In genomic region chr13:44259045-44260042, GRCh38 we compare ENCODE assay signal across 8 cellular contexts.
A peak's percentile ranks its signal among the peaks of the same experiment; 100 is the strongest.
DNase-seq lines count a peak whose midpoint lies in the region; ATAC-seq lines count a peak whose summit lies in the region.

No MANE protein-coding gene starts in this region.

- H3K23ac ChIP-seq in mesendoderm (ENCODE audit: low read length): peak overlapping the region; percentile 33

- no peak overlapping the region for H2BK120ac ChIP-seq in mesendoderm (ENCODE audit: low read depth, low read length)

- H3K4me2 ChIP-seq in mesendoderm (ENCODE audit: low read length): no peak overlapping the region

- no peak overlapping the region for H2BK5ac ChIP-seq in mesendoderm (ENCODE audit: low read length)

- H3K36me3 Mint-ChIP-seq in activated naive CD4-positive, alpha-beta T cell treated with anti-CD3 and anti-CD28 coated beads for 36 hours (ENCODE audit: low read depth): no peaks in the 10 kb centered on the region

- WGBS in mesendoderm (ENCODE audit: extremely low coverage, insufficient coverage, low lambda C conversion rate): no CpG with 5 or more reads among the region's 12 CpGs

- H3K27ac ChIP-seq in mesendoderm (ENCODE audit: low read depth, low read length): no peak overlapping the region

- H3K4me1 Mint-ChIP-seq in activated naive CD4-positive, alpha-beta T cell treated with anti-CD3 and anti-CD28 coated beads for 36 hours (ENCODE audit: low read depth): peaks cover 24% of the 10 kb centered on the region

- no peaks in the 10 kb centered on the region for H3K9me3 Mint-ChIP-seq in activated naive CD4-positive, alpha-beta T cell treated with anti-CD3 and anti-CD28 coated beads for 36 hours

- peak overlapping the region; percentile 62 for H3K4me3 Mint-ChIP-seq in activated naive CD4-positive, alpha-beta T cell treated with anti-CD3 and anti-CD28 coated beads for 36 hours

- peaks cover 6% of the 10 kb centered on the region for H3K27me3 Mint-ChIP-seq in activated naive CD4-positive, alpha-beta T cell treated with anti-CD3 and anti-CD28 coated beads for 36 hours (ENCODE audit: low read depth)

- ATAC-seq in HG03060 (IDR thresholded peaks at IDR 0.05; ENCODE audit: low read depth, unreplicated experiment): peak; percentile 61

- no peaks in the 10 kb centered on the region for H3K4me1 ChIP-seq in mesendoderm (ENCODE audit: control insufficient read depth, low read depth, low read length)

- no peak overlapping the region for H3K18ac ChIP-seq in mesendoderm (ENCODE audit: low read length)

- no peaks in the 10 kb centered on the region for H3K27me3 ChIP-seq in mesendoderm (ENCODE audit: insufficient read depth, low read length, poor library complexity)

- H3K79me1 ChIP-seq in mesendoderm (ENCODE audit: low read length): no peaks in the 10 kb centered on the region

- CTCF ChIA-PET in activated naive CD4-positive, alpha-beta T cell treated with anti-CD3 and anti-CD28 coated beads for 36 hours (lab: Charles Lee): interaction anchor here (1.0 kb wide), 1 partner anchor 10 kb away, joined by 4 read pairs; no protein-coding TSS in a partner anchor

- no peak overlapping the region for H3K4ac ChIP-seq in mesendoderm (ENCODE audit: low read depth, low read length)

- H4K5ac ChIP-seq in mesendoderm (ENCODE audit: low read length): no peak overlapping the region

- H2AK5ac ChIP-seq in mesendoderm (ENCODE audit: low read length): no peak overlapping the region

- intact Hi-C loops in activated naive CD4-positive, alpha-beta T cell treated with anti-CD3 and anti-CD28 coated beads for 36 hours (cut with micrococcal nuclease): loop anchor here (1.0 to 5.0 kb wide), 12 partner anchors 10 to 658 kb away; partner anchors contain the start of gene TSC22D1

- no peak overlapping the region for H4K8ac ChIP-seq in mesendoderm (ENCODE audit: low read depth, low read length)

- no peak overlapping the region for H3K9ac ChIP-seq in mesendoderm (ENCODE audit: low read length)

- H3K36me3 ChIP-seq in mesendoderm (ENCODE audit: control insufficient read depth, insufficient read depth, low read length): no peaks in the 10 kb centered on the region

- no peak overlapping the region for H3K56ac ChIP-seq in mesendoderm (ENCODE audit: low read length)

- H3K79me2 ChIP-seq in mesendoderm (ENCODE audit: control insufficient read depth, insufficient read depth, low read length): no peaks in the 10 kb centered on the region

- H3K27ac Mint-ChIP-seq in activated naive CD4-positive, alpha-beta T cell treated with anti-CD3 and anti-CD28 coated beads for 36 hours: peak overlapping the region; percentile 88

- DNase-seq in DMS53 (lab: John Stamatoyannopoulos, UW): peak; percentile 3
- no peak for DNase-seq in DMS53 treated with DMSO at 0.1 percent for 48 hours (lab: John Stamatoyannopoulos, UW; ENCODE audit: unreplicated experiment)
- DNase-seq in SK-N-DZ (ENCODE audit: low spot score): peak; percentile 23
- DNase-seq in activated naive CD4-positive, alpha-beta T cell treated with anti-CD3 and anti-CD28 coated beads for 36 hours: peak; percentile 94
- no peak for DNase-seq in mesendoderm
- peak; percentile 87 for DNase-seq in stimulated activated naive CD4-positive, alpha-beta T cell treated with Interleukin-2 at 50 U/mL for 16 hours (lab: John Stamatoyannopoulos, UW)
- no peak for DNase-seq in HK-2 (ENCODE audit: unreplicated experiment)

- H3K4me3 ChIP-seq in mesendoderm (ENCODE audit: low read length): no peak overlapping the region

- H2BK15ac ChIP-seq in mesendoderm (replicated peaks; ENCODE audit: low read depth): no peak overlapping the region

Comparison
In these comparisons a context has a peak if more than half of its experiments do, and no peak if none do; other contexts are left out.
1. DNase-seq: peak in DMS53 (single experiment), SK-N-DZ (single experiment), activated naive CD4-positive, alpha-beta T cell treated with anti-CD3 and anti-CD28 coated beads for 36 hours (single experiment) and stimulated activated naive CD4-positive, alpha-beta T cell treated with Interleukin-2 at 50 U/mL for 16 hours (single experiment); none in DMS53 treated with DMSO at 0.1 percent for 48 hours (single experiment), mesendoderm (single experiment) and HK-2 (single experiment).